In the genomic region with DNA sequence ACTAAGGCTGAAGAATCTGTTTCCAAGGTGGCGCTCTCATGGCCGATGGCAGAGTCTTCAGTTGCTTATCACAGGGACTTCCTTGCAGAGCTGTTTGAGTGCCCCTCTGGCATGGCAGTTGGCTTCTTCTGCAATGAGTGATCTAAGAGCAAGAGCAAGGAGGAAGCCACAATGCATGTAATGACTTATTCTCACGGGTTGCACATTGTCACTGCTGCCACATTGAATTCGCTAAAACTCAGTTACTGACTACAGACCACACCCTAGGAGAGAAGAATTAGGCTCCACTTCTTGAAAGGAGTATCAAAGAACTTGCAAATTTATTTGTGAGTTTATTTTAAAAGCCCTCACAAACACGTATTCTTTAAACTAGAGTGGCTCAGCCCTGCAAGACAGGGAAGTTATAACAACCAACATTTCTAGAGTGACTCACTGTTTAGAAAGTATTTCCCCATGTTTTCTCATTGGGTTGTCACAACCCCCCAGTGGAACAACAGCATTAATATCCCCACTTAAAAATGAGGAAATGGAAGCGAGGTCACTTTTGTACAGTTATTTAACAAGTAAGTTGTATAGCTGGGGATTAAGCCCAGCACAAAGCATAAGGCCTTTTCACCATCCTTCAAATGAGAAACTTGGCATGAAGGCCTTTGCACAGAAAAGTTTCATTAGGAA, we compare ENCODE assay signal across 8 cellular contexts. TPM values are rescaled to one million over a fixed set of nuclear protein-coding genes. Genes with fewer than 3 reads are reported as not detected.
A peak's percentile ranks its signal among the peaks of the same experiment; 100 is the strongest.
DNase-seq lines count a peak whose midpoint lies in the region; ATAC-seq and TF ChIP-seq lines count a peak whose summit lies in the region.

No MANE protein-coding gene starts in this region.

- H3K4me3 ChIP-seq in mucosa of descending colon (no peak overlapping the region), esophagus muscularis mucosa (no peak overlapping the region)

- POLR2A ChIA-PET in WTC11 (lab: Charles Lee): no interaction called here

- H3K27me3 ChIP-seq in esophagus muscularis mucosa: no peaks in the 10 kb centered on the region

- H3K36me3 ChIP-seq in mucosa of descending colon (ENCODE audit: low read depth) (no peaks in the 10 kb centered on the region), esophagus muscularis mucosa (no peaks in the 10 kb centered on the region)

- H3K9me3 ChIP-seq in mucosa of descending colon: no peaks in the 10 kb centered on the region
- H3K9me3 ChIP-seq in esophagus muscularis mucosa: no peaks in the 10 kb centered on the region

- 84% methylated on average over 6 of the region's 6 CpGs for WGBS in esophagus muscularis mucosa

- peak; percentile 67 for DNase-seq in GM03348 (ENCODE audit: low spot score)
- peak; percentile 61 for DNase-seq in activated CD8-positive, alpha-beta memory T cell treated with anti-CD3 and anti-CD28 coated beads, Interleukin-2, amount 50 U/mL, for 48 hours
- no peak for DNase-seq in mucosa of descending colon
- DNase-seq in WTC11 (ENCODE audit: low spot score): no peak
- DNase-seq in SHP77 treated with DMSO at 0.1 percent for 48 hours (lab: John Stamatoyannopoulos, UW): no peak
- no peak for DNase-seq in esophagus muscularis mucosa (ENCODE audit: extremely low spot score)

- no peak overlapping the region for H3K27ac Mint-ChIP-seq in WTC11

- intact Hi-C loops in mucosa of descending colon (cut with DNase I, micrococcal nuclease): no loop called here
- intact Hi-C loops in esophagus muscularis mucosa (cut with DNase I): no loop called here

- CTCF ChIA-PET in WTC11 (lab: Charles Lee): no interaction called here

- no peaks in the 10 kb centered on the region for H3K4me1 ChIP-seq in mucosa of descending colon (ENCODE audit: low read depth)
- H3K4me1 ChIP-seq in esophagus muscularis mucosa: peaks cover 0 to 12% (median 2%) of the 10 kb centered on the region in 4 donors

- no peaks in the 10 kb centered on the region for H3K27me3 Mint-ChIP-seq in WTC11 (ENCODE audit: low read depth)

- TF ChIP-seq CTCF in mucosa of descending colon (IDR thresholded peaks at IDR 0.05): no peak
- TF ChIP-seq CTCF in WTC11 (IDR thresholded peaks at IDR 0.05): no peak
- TF ChIP-seq CTCF in esophagus muscularis mucosa (IDR thresholded peaks at IDR 0.05): no peak

- peak; percentile 80 for ATAC-seq in GM19467 (IDR thresholded peaks at IDR 0.05; ENCODE audit: unreplicated experiment)
- peak; percentile 74 for ATAC-seq in HG03439 (IDR thresholded peaks at IDR 0.05; ENCODE audit: unreplicated experiment)
- peak; percentile 45 for ATAC-seq in mucosa of descending colon
- ATAC-seq in WTC11: no peak

- H3K9me3 Mint-ChIP-seq in WTC11: no peaks in the 10 kb centered on the region

- TF ChIP-seq EP300 in esophagus muscularis mucosa (IDR thresholded peaks at IDR 0.05): no peak

- peak overlapping the region in 1 of 4 donors; percentile 48 for H3K27ac ChIP-seq in esophagus muscularis mucosa (replicated peaks in 1 of 4)

- no peak overlapping the region for H3K4me3 Mint-ChIP-seq in WTC11

- H3K36me3 Mint-ChIP-seq in WTC11: no peaks in the 10 kb centered on the region

- TF ChIP-seq POLR2A in esophagus muscularis mucosa (IDR thresholded peaks at IDR 0.05; ENCODE audit: low read depth): no peak

- peaks cover 27% of the 10 kb centered on the region for H3K4me1 Mint-ChIP-seq in WTC11

TF ChIP-seq in WTC11, 78 proteins besides CTCF, POLR2A, EP300 and RAD21:
- TF ChIP-seq, protein P1, sequence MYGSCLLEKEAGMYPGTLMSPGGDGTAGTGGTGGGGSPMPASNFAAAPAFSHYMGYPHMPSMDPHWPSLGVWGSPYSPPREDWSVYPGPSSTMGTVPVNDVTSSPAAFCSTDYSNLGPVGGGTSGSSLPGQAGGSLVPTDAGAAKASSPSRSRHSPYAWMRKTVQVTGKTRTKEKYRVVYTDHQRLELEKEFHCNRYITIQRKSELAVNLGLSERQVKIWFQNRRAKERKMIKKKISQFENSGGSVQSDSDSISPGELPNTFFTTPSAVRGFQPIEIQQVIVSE (CRISPR knock-in tag; IDR thresholded peaks at IDR 0.05; ENCODE audit: borderline replicate concordance): no peak
- TF ChIP-seq GRHL2 (CRISPR knock-in tag; IDR thresholded peaks at IDR 0.05; ENCODE audit: insufficient replicate concordance, severe bottlenecking) (no peak), FOXK1 (CRISPR knock-in tag; IDR thresholded peaks at IDR 0.05) (no peak), ZBTB21 (CRISPR knock-in tag; IDR thresholded peaks at IDR 0.05; ENCODE audit: borderline replicate concordance) (no peak), NFATC4 (CRISPR knock-in tag; IDR thresholded peaks at IDR 0.05) (no peak), CBFB (CRISPR knock-in tag; IDR thresholded peaks at IDR 0.05; ENCODE audit: low read depth) (no peak), GTF2I (CRISPR knock-in tag; conservative IDR thresholded peaks at IDR 0.05) (no peak)
- TF ChIP-seq, protein P2, sequence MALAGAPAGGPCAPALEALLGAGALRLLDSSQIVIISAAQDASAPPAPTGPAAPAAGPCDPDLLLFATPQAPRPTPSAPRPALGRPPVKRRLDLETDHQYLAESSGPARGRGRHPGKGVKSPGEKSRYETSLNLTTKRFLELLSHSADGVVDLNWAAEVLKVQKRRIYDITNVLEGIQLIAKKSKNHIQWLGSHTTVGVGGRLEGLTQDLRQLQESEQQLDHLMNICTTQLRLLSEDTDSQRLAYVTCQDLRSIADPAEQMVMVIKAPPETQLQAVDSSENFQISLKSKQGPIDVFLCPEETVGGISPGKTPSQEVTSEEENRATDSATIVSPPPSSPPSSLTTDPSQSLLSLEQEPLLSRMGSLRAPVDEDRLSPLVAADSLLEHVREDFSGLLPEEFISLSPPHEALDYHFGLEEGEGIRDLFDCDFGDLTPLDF (CRISPR knock-in tag; IDR thresholded peaks at IDR 0.05): no peak
- TF ChIP-seq, protein P3, sequence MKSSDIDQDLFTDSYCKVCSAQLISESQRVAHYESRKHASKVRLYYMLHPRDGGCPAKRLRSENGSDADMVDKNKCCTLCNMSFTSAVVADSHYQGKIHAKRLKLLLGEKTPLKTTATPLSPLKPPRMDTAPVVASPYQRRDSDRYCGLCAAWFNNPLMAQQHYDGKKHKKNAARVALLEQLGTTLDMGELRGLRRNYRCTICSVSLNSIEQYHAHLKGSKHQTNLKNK (CRISPR knock-in tag; IDR thresholded peaks at IDR 0.05): no peak
- TF ChIP-seq, protein P4, sequence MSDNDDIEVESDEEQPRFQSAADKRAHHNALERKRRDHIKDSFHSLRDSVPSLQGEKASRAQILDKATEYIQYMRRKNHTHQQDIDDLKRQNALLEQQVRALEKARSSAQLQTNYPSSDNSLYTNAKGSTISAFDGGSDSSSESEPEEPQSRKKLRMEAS (CRISPR knock-in tag; IDR thresholded peaks at IDR 0.05): no peak
- TF ChIP-seq, protein P5, sequence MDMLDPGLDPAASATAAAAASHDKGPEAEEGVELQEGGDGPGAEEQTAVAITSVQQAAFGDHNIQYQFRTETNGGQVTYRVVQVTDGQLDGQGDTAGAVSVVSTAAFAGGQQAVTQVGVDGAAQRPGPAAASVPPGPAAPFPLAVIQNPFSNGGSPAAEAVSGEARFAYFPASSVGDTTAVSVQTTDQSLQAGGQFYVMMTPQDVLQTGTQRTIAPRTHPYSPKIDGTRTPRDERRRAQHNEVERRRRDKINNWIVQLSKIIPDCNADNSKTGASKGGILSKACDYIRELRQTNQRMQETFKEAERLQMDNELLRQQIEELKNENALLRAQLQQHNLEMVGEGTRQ (CRISPR knock-in tag; IDR thresholded peaks at IDR 0.05): no peak
- TF ChIP-seq, protein P6, sequence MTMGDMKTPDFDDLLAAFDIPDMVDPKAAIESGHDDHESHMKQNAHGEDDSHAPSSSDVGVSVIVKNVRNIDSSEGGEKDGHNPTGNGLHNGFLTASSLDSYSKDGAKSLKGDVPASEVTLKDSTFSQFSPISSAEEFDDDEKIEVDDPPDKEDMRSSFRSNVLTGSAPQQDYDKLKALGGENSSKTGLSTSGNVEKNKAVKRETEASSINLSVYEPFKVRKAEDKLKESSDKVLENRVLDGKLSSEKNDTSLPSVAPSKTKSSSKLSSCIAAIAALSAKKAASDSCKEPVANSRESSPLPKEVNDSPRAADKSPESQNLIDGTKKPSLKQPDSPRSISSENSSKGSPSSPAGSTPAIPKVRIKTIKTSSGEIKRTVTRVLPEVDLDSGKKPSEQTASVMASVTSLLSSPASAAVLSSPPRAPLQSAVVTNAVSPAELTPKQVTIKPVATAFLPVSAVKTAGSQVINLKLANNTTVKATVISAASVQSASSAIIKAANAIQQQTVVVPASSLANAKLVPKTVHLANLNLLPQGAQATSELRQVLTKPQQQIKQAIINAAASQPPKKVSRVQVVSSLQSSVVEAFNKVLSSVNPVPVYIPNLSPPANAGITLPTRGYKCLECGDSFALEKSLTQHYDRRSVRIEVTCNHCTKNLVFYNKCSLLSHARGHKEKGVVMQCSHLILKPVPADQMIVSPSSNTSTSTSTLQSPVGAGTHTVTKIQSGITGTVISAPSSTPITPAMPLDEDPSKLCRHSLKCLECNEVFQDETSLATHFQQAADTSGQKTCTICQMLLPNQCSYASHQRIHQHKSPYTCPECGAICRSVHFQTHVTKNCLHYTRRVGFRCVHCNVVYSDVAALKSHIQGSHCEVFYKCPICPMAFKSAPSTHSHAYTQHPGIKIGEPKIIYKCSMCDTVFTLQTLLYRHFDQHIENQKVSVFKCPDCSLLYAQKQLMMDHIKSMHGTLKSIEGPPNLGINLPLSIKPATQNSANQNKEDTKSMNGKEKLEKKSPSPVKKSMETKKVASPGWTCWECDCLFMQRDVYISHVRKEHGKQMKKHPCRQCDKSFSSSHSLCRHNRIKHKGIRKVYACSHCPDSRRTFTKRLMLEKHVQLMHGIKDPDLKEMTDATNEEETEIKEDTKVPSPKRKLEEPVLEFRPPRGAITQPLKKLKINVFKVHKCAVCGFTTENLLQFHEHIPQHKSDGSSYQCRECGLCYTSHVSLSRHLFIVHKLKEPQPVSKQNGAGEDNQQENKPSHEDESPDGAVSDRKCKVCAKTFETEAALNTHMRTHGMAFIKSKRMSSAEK (CRISPR knock-in tag; IDR thresholded peaks at IDR 0.05; ENCODE audit: borderline replicate concordance): no peak
TF ChIP-seq in WTC11: peak in this region for 0.

RNA-seq across cellular contexts. Expression of a gene that starts 32.4 kb away (rescaled TPM):
- total RNA-seq in mucosa of descending colon (100 to 1,000 TPM in 1 of 3 donors, 10 to 100 TPM in 2; 50.4 to 133 (median 52.0) TPM), WTC11 (2021) (163 to 167 TPM (median 163 TPM) in 3 replicates), esophagus muscularis mucosa (10 to 100 TPM; 49.7 to 75.2 (median 60.8) TPM)

Comparison
In these comparisons a context has a peak if more than half of its experiments do, and no peak if none do; other contexts are left out.
1. DNase-seq: peak in GM03348 (single experiment) and activated CD8-positive, alpha-beta memory T cell treated with anti-CD3 and anti-CD28 coated beads, Interleukin-2, amount 50 U/mL, for 48 hours (single experiment); none in mucosa of descending colon (0 of 3), WTC11 (single experiment), SHP77 treated with DMSO at 0.1 percent for 48 hours (single experiment) and esophagus muscularis mucosa (single experiment).